ENCODE assay signal across 8 cellular contexts in the genomic region with DNA sequence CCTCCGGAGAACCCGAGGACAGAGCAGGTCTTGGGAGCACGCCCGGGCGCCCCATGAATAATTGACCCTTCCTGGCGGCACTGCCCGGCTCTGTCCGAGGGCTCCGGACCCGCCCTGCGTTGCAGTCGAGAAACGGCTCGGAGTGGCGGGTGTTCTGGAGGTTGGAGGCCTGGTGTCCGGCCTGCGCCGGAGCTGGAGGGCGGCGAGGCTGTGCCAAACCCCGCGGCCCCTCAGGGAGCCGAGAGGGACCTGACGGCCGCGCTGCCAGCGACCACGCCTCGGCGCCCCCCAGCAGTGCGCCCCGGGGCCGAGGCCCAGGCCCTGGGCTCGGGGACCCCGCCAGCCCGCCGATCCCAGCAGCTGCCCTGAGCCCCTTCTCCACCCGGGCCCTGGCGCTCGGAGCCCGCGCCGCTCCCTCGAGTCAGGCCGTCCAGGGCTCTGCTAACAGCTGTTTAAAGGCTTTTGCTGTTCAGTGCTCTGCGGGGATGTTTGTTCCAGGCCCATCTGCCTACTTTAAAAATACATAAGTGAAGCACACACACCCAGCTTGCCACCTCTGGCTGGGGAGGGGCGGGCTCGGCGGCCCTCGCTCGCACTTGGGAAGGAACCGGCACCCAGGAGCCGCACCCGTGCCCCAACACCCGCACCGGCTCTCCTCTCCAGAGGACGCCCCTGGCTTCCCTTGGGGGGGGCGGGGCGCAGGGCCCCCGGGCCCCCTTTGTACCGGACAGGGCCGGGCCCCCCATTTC. TPM values are rescaled to one million over a fixed set of nuclear protein-coding genes. Genes with fewer than 3 reads are reported as not detected.
DNase-seq lines count a peak whose midpoint lies in the region; ATAC-seq and TF ChIP-seq lines count a peak whose summit lies in the region.

No MANE protein-coding gene starts in this region.

- DNase-seq in COR-L47 (lab: John Stamatoyannopoulos, UW), result peak; percentile 24
- DNase-seq in HuH-7.5 (ENCODE audit: low spot score), result peak; percentile 74
- DNase-seq in left cardiac atrium, result peak; percentile 42
- no peak for DNase-seq in retinal pigment epithelial cell (ENCODE audit: low read depth)
- no peak for DNase-seq in occipital lobe (lab: John Stamatoyannopoulos, UW)

- peaks cover 35% of the 10 kb centered on the region for H3K4me1 Mint-ChIP-seq in activated naive CD8-positive, alpha-beta T cell (ENCODE audit: low read depth)

- peak overlapping the region; percentile 71 for H3K4me3 ChIP-seq in retinal pigment epithelial cell (ENCODE audit: low read length)

- no peak overlapping the region for H3K27ac Mint-ChIP-seq in activated naive CD8-positive, alpha-beta T cell

- no peaks in the 10 kb centered on the region for H3K36me3 Mint-ChIP-seq in activated naive CD8-positive, alpha-beta T cell

- no peaks in the 10 kb centered on the region for H3K27me3 Mint-ChIP-seq in activated naive CD8-positive, alpha-beta T cell

- H3K9me3 Mint-ChIP-seq in activated naive CD8-positive, alpha-beta T cell (ENCODE audit: low read depth), result no peaks in the 10 kb centered on the region

- peak overlapping the region; percentile 96 for H3K4me3 Mint-ChIP-seq in activated naive CD8-positive, alpha-beta T cell

- intact Hi-C loops in left cardiac atrium (cut with DNase I), result loop anchor here (5.0 to 10.0 kb wide), 2 partner anchors 72 to 74 kb away; no protein-coding TSS in a partner anchor

- ATAC-seq in left cardiac atrium, result peak; percentile 3 to 30
- no peak for ATAC-seq in HG03097 (IDR thresholded peaks at IDR 0.05; ENCODE audit: low FRiP score, unreplicated experiment)
- ATAC-seq in GM19351 (IDR thresholded peaks at IDR 0.05; ENCODE audit: unreplicated experiment), result no peak

- TF ChIP-seq CTCF in retinal pigment epithelial cell (conservative IDR thresholded peaks at IDR 0.05; ENCODE audit: low read depth, low read length), result no peak

RNA-seq across cellular contexts. Expression of gene ZNF710, which starts 0.8 kb away (rescaled TPM):
- total RNA-seq in left cardiac atrium (1 to 10 TPM; 6.7 to 7.0 TPM), occipital lobe (14.3 TPM)

Comparison
In these comparisons a context has a peak if more than half of its experiments do, and no peak if none do; other contexts are left out.
1. DNase-seq: peak in COR-L47 (single experiment), HuH-7.5 (single experiment) and left cardiac atrium (single experiment); none in retinal pigment epithelial cell (single experiment) and occipital lobe (single experiment).
2. ATAC-seq: peak in left cardiac atrium (2 of 2); none in HG03097 (single experiment) and GM19351 (single experiment).